Comparison of ENCODE assay signal across 1 cellular context in genomic region chr1:160022330-160023310, GRCh38.
TF ChIP-seq lines count a peak whose summit lies in the region.

No MANE protein-coding gene starts in this region.

TF ChIP-seq in HEK293, 187 proteins besides CTCF, POLR2A, EP300 and RAD21 (continued from another document):
- 0 out of 2 replicates have a peak, but pooled peaks have one; percentile 53 for TF ChIP-seq SP7 (tag by site-specific recombination; IDR thresholded peaks at IDR 0.05)
- 0 out of 2 replicates have a peak, but pooled peaks have one; percentile 14 for TF ChIP-seq SCRT1 (tag by site-specific recombination; IDR thresholded peaks at IDR 0.05; ENCODE audit: borderline replicate concordance)
- 0 out of 2 replicates have a peak, but pooled peaks have one; percentile 27 for TF ChIP-seq ZNF10 (tag by site-specific recombination; IDR thresholded peaks at IDR 0.05)
- TF ChIP-seq ZBTB17 (tag by site-specific recombination; IDR thresholded peaks at IDR 0.05), result peak; percentile 86
- no peak for TF ChIP-seq KLF16 (tag by site-specific recombination; IDR thresholded peaks at IDR 0.05)
TF ChIP-seq in HEK293: peak in this region for 4.
